20 cellular contexts compared by ENCODE assay signal in the genomic region with DNA sequence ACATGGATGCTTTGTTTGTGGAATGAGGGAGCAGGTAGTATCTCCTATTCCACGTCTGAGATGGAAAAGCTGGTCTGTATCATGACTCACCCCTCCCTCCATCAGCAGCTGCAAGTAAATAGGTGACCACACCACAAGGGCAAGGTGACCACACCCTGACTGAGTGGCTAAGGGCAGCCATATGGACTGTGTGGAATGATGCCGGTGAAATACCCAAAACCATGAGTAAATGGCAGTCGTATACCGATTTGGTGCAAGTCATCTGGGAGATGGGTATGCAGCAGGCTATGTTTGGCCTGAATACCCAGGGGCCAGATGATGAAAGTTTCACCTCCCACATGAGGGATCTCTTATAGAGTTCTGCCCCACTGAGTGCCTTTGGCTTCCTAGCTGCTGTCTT. TPM values are rescaled to one million over a fixed set of nuclear protein-coding genes. Genes with fewer than 3 reads are reported as not detected.
DNase-seq lines count a peak whose midpoint lies in the region; ATAC-seq, FAIRE-seq and TF ChIP-seq lines count a peak whose summit lies in the region.
"Had no signal": no experiment of that assay in that cellular context is flagged by ENCODE, and none has a peak within 500 bp of the region (broad histone marks: within the 10 kb centered on the region; RNA-seq: fewer than 3 reads in every experiment).

No MANE protein-coding gene starts in this region.

- no peak overlapping the region for H3K4me3 ChIP-seq in bronchial epithelial cell (ENCODE audit: low read depth, low read length)
- H3K4me3 ChIP-seq: SJSA1 had no signal

- TF ChIP-seq CTCF in bronchial epithelial cell (IDR thresholded peaks at IDR 0.05; ENCODE audit: insufficient read depth, low read length, severe bottlenecking) (no peak), omental fat pad (IDR thresholded peaks at IDR 0.05) (no peak)

- peak; percentile 18 for FAIRE-seq in bronchial epithelial cell (lab: Jason Lieb, UNC)
- FAIRE-seq: A204.1, HepG2 had no signal

- H3K36me3 ChIP-seq in bronchial epithelial cell (ENCODE audit: control insufficient read depth, insufficient read depth, low read length) = no peaks in the 10 kb centered on the region
- H3K36me3 ChIP-seq: SJSA1 had no signal

- no peaks in the 10 kb centered on the region for H3K27me3 ChIP-seq in bronchial epithelial cell (ENCODE audit: control insufficient read depth, insufficient read depth, low read length)
- H3K27me3 ChIP-seq: SJSA1 had no signal

- ATAC-seq in omental fat pad (ENCODE audit: low FRiP score) = peak; percentile 45
- ATAC-seq: HCT116, HepG2 had no signal

- peak; percentile 58 for DNase-seq in A172 (ENCODE audit: low spot score)
- peak; percentile 16 for DNase-seq in HT1080 (ENCODE audit: low read depth)
- DNase-seq in bronchial epithelial cell (ENCODE audit: low read depth) = no peak
- DNase-seq in omental fat pad (ENCODE audit: low spot score) = no peak
- DNase-seq in NCI-H526 (lab: John Stamatoyannopoulos, UW) = no peak
- DNase-seq in AG08396 (ENCODE audit: low spot score) = no peak
- DNase-seq in activated CD8-positive, alpha-beta memory T cell treated with anti-CD3 and anti-CD28 coated beads for 24 hours = no peak
- no peak for DNase-seq in activated CD4-positive, alpha-beta T cell treated with anti-CD3 and anti-CD28 coated beads for 4 hours
- DNase-seq: CD4-positive, alpha-beta T cell; KG1; MV-4-11; NCI-H1417; NCI-H187; NCI-H2227 treated with DMSO at 0.1 percent for 48 hours; NCI-H510A treated with DMSO at 0.1 percent for 48 hours had no signal

RNA-seq across cellular contexts. Expression of gene UBE2U, which starts 15.8 kb away (rescaled TPM):
- not detected in 2 replicates for total RNA-seq in A172 (2014; rRNA removed; shearing (Covaris generic))
- total RNA-seq in HT1080 (2014; rRNA removed; shearing (Covaris generic)) = not detected in 2 replicates
- polyA plus RNA-seq in HT1080 (2015; cell fraction: cytosol; rRNA removed) = not detected in 2 replicates
- not detected in 2 replicates for polyA plus RNA-seq in HT1080 (2015; cell fraction: nucleus; rRNA removed)
- not detected in 2 replicates for total RNA-seq in bronchial epithelial cell
- not detected for total RNA-seq in omental fat pad
- total RNA-seq: CD4-positive, alpha-beta T cell; HepG2; SJSA1 had no signal
- polyA plus RNA-seq: BJ, HepG2 had no signal

Comparison
In these comparisons a context has a peak if more than half of its experiments do, and no peak if none do; other contexts are left out.
1. DNase-seq: peak in A172 (single experiment) and HT1080 (single experiment); none in bronchial epithelial cell (single experiment), omental fat pad (single experiment), NCI-H526 (0 of 2), AG08396 (single experiment), activated CD8-positive, alpha-beta memory T cell treated with anti-CD3 and anti-CD28 coated beads for 24 hours (single experiment) and activated CD4-positive, alpha-beta T cell treated with anti-CD3 and anti-CD28 coated beads for 4 hours (0 of 2).